Comparison of ENCODE assay signal across 1 cellular context in the genomic region with DNA sequence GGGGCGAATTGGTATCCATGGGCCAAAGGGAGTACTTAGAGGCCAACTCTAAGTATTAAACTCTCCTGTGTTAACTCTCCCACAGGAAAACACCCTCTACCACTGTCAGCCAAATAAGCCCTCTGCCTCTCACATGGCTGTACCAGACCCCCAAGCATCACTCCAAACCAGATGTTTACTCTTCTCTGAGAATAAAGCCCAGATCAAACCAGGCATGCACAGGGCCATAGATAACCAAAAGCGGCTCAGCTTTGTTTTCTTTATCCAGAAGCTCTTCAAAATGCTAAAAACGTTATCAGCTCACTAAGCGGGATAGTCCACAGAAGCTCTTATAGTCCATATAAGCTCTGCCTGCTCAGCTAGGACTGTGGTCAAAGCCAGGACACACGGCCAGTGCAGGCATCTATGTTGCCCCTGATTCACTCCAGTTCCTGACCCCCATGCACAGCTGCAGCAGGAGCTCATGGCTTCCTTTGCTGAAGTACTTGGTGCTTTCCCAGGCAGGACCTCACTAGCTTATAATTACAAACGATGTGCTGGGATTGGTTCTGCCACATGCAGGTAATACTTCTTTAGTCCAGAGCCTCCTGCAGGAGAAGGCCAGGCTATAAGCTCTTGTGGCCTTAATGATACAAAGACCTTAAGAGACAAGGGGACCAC.
TF ChIP-seq lines count a peak whose summit lies in the region.

No MANE protein-coding gene starts in this region.

TF ChIP-seq in K562, 482 proteins besides CTCF, POLR2A, EP300 and RAD21:
- TF ChIP-seq CHD4 (IDR thresholded peaks at IDR 0.05; ENCODE audit: insufficient read depth, insufficient replicate concordance, low read depth, low read length, poor library complexity, severe bottlenecking): no peak
- TF ChIP-seq ZNF507 (tag; conservative IDR thresholded peaks at IDR 0.05): no peak
- no peak for TF ChIP-seq USF2 (CRISPR knock-in tag; IDR thresholded peaks at IDR 0.05)
- no peak for TF ChIP-seq ZSCAN29 (IDR thresholded peaks at IDR 0.05)
- TF ChIP-seq RHOXF2B (CRISPR knock-in tag; conservative IDR thresholded peaks at IDR 0.05): no peak
- TF ChIP-seq RCOR1 (IDR thresholded peaks at IDR 0.05; ENCODE audit: borderline replicate concordance in 1 of 2, low read depth in 2 of 2, low read length in 2 of 2): no peak
- peak; percentile 31 for TF ChIP-seq CHD1 (IDR thresholded peaks at IDR 0.05; ENCODE audit: low read length)
- peak; percentile 53 for TF ChIP-seq CBFA2T3 (IDR thresholded peaks at IDR 0.05)
- TF ChIP-seq, protein P1, sequence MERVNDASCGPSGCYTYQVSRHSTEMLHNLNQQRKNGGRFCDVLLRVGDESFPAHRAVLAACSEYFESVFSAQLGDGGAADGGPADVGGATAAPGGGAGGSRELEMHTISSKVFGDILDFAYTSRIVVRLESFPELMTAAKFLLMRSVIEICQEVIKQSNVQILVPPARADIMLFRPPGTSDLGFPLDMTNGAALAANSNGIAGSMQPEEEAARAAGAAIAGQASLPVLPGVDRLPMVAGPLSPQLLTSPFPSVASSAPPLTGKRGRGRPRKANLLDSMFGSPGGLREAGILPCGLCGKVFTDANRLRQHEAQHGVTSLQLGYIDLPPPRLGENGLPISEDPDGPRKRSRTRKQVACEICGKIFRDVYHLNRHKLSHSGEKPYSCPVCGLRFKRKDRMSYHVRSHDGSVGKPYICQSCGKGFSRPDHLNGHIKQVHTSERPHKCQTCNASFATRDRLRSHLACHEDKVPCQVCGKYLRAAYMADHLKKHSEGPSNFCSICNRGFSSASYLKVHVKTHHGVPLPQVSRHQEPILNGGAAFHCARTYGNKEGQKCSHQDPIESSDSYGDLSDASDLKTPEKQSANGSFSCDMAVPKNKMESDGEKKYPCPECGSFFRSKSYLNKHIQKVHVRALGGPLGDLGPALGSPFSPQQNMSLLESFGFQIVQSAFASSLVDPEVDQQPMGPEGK (CRISPR knock-in tag; IDR thresholded peaks at IDR 0.05; ENCODE audit: borderline replicate concordance): no peak
- no peak for TF ChIP-seq ZNF124 (CRISPR knock-in tag; IDR thresholded peaks at IDR 0.05)
- TF ChIP-seq PTRF (tag; IDR thresholded peaks at IDR 0.05): no peak
- no peak for TF ChIP-seq ZBTB34 (CRISPR knock-in tag; IDR thresholded peaks at IDR 0.05)
- no peak for TF ChIP-seq CTCFL (IDR thresholded peaks at IDR 0.05; ENCODE audit: borderline replicate concordance, insufficient read depth, low read depth, low read length, poor library complexity, severe bottlenecking)
- no peak for TF ChIP-seq CHCHD3 (CRISPR knock-in tag; IDR thresholded peaks at IDR 0.05)
- TF ChIP-seq MTA3 (IDR thresholded peaks at IDR 0.05; ENCODE audit: borderline replicate concordance): peak; percentile 13; the same call in 1 of the 2 replicates
- no peak for TF ChIP-seq EGR1 (conservative IDR thresholded peaks at IDR 0.05)
- TF ChIP-seq MCM5 (IDR thresholded peaks at IDR 0.05; ENCODE audit: low read depth): no peak
- TF ChIP-seq STAT5A (IDR thresholded peaks at IDR 0.05; ENCODE audit: borderline replicate concordance, low read length): no peak
- TF ChIP-seq TBL1XR1 (IDR thresholded peaks at IDR 0.05; ENCODE audit: low read length in 2 of 2): no peak
- TF ChIP-seq NRF1 (conservative IDR thresholded peaks at IDR 0.05 in 1 of 2, IDR thresholded peaks at IDR 0.05 in 1 of 2): no peak
- no peak for TF ChIP-seq CEBPZ (IDR thresholded peaks at IDR 0.05; ENCODE audit: borderline replicate concordance, low read depth, low read length)
- TF ChIP-seq RBBP5 (IDR thresholded peaks at IDR 0.05; ENCODE audit: borderline replicate concordance, insufficient read depth, low read length, poor library complexity, severe bottlenecking): peak; percentile 15
- TF ChIP-seq WHSC1 (IDR thresholded peaks at IDR 0.05; ENCODE audit: low read length): peak; percentile 71
- TF ChIP-seq CBFA2T2 (conservative IDR thresholded peaks at IDR 0.05): 0 out of 2 replicates have a peak, but pooled peaks have one; percentile 26
- no peak for TF ChIP-seq MLLT1 (IDR thresholded peaks at IDR 0.05)
